In the genomic region with DNA sequence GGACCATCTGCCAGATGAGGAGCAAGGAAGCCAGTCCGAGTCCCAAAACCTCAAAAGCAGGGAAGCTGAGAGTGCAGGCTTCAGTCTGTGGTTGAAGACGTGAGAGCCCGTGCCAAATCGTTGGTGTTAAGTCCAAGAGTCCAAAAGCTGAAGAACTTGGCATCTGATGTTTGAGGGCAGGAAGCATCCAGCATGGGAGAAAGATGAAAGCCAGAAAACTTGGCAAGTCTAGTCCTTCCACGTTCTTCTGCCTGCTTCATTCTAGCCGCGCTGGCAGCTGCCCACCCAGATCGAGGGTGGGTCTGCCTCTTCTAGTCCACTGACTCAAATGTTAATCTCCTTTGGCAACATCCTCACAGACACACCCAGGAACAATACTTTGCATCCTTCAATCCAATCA, we compare ENCODE assay signal across 7 cellular contexts.
DNase-seq lines count a peak whose midpoint lies in the region; ATAC-seq, FAIRE-seq and TF ChIP-seq lines count a peak whose summit lies in the region.
"Not testable (repeated sequence)": the region's sequence is repeated elsewhere in the genome, so short reads cannot be mapped to it uniquely, and the experiment has no call there.

No MANE protein-coding gene starts in this region.

- H3K9me3 ChIP-seq in astrocyte (ENCODE audit: insufficient read depth, low read depth, low read length); mammary epithelial cell (replicated peaks; ENCODE audit: insufficient read depth, low read length); fibroblast of lung (ENCODE audit: control insufficient read depth, insufficient read depth, low read depth, low read length): not testable (repeated sequence)

- not testable (repeated sequence) for H3K36me3 ChIP-seq in astrocyte (ENCODE audit: insufficient read depth, low read length); mammary epithelial cell (ENCODE audit: insufficient read depth, low read length); fibroblast of lung (ENCODE audit: control insufficient read depth, insufficient read depth, low read length)

- WGBS in mammary epithelial cell (ENCODE audit: low coverage, missing lambda C conversion rate), result 8% methylated on average over 8 of the region's 8 CpGs

- H3K9ac ChIP-seq in astrocyte (ENCODE audit: low read length); mammary epithelial cell (ENCODE audit: insufficient read depth, low read length); fibroblast of lung (ENCODE audit: insufficient read depth, low read length): not testable (repeated sequence)

- not testable (repeated sequence) for H3K4me2 ChIP-seq in astrocyte (ENCODE audit: low read length); mammary epithelial cell (ENCODE audit: insufficient read depth, low read depth, low read length); fibroblast of lung (ENCODE audit: extremely low read depth, insufficient read depth, low read length)

- peak; percentile 48 for ATAC-seq in omental fat pad (ENCODE audit: low FRiP score)

- intact Hi-C loops in mammary epithelial cell (cut with micrococcal nuclease), result not testable (repeated sequence)

- in situ Hi-C loops in mammary epithelial cell (cut with MboI; ENCODE audit: low sequenced_read_pairs in 2 of 2), result not testable (repeated sequence)

- not testable (repeated sequence) for H3K4me1 ChIP-seq in astrocyte (ENCODE audit: insufficient read depth, low read length); mammary epithelial cell (ENCODE audit: insufficient read depth, low read length); fibroblast of lung (ENCODE audit: control insufficient read depth, extremely low read depth, insufficient read depth, low read length)

- FAIRE-seq in astrocyte (lab: Jason Lieb, UNC), result not testable (repeated sequence)

- not testable (repeated sequence) for H3K4me3 ChIP-seq in astrocyte (ENCODE audit: insufficient read depth, low read depth, low read length); mammary epithelial cell (replicated peaks in 1 of 3; ENCODE audit: insufficient read depth in 1 of 3, low read depth in 2 of 3, low read length in 3 of 3); fibroblast of lung (replicated peaks in 1 of 4; ENCODE audit: control extremely low read depth in 1 of 4, insufficient read depth in 1 of 4, low read depth in 3 of 4, low read length in 4 of 4); fibroblast of the aortic adventitia (ENCODE audit: low read depth, low read length)

- CTCF ChIA-PET in mammary epithelial cell (lab: Charles Lee; ENCODE audit: low non-redundant PET), result not testable (repeated sequence)

- TF ChIP-seq CTCF in astrocyte (IDR thresholded peaks at IDR 0.05; ENCODE audit: insufficient read depth, low read depth, low read length); mammary epithelial cell (conservative IDR thresholded peaks at IDR 0.05 in 1 of 2, IDR thresholded peaks at IDR 0.05 in 1 of 2; ENCODE audit: extremely low read depth in 1 of 2, insufficient read depth in 1 of 2, low read depth in 1 of 2, low read length in 2 of 2); fibroblast of lung (conservative IDR thresholded peaks at IDR 0.05 in 1 of 2, IDR thresholded peaks at IDR 0.05 in 1 of 2; ENCODE audit: low read depth in 1 of 2, low read length in 2 of 2); fibroblast of the aortic adventitia (IDR thresholded peaks at IDR 0.05; ENCODE audit: insufficient read depth, low read length); omental fat pad (IDR thresholded peaks at IDR 0.05): not testable (repeated sequence)

- not testable (repeated sequence) for H3K27ac ChIP-seq in astrocyte (ENCODE audit: low read depth, low read length); mammary epithelial cell (ENCODE audit: insufficient read depth, low read depth, low read length); fibroblast of lung (ENCODE audit: insufficient read depth, low read length)

- DNase-seq in GM04503 (ENCODE audit: low read depth) (peak; percentile 8), NCI-H446 (lab: John Stamatoyannopoulos, UW) (peak; percentile 2 to 66), astrocyte (ENCODE audit: low read depth) (peak; percentile 65), fibroblast of lung (ENCODE audit: low read depth in 2 of 2) (peak; percentile 8 to 71), fibroblast of the aortic adventitia (ENCODE audit: low read depth) (peak; percentile 79)
- DNase-seq in mammary epithelial cell; omental fat pad (ENCODE audit: low spot score): not testable (repeated sequence)

- H4K20me1 ChIP-seq in astrocyte (ENCODE audit: insufficient read depth, low read length); mammary epithelial cell (ENCODE audit: insufficient read depth, low read length); fibroblast of lung (ENCODE audit: control insufficient read depth, extremely low read depth, insufficient read depth, low read length): not testable (repeated sequence)

- not testable (repeated sequence) for H2AFZ ChIP-seq in astrocyte (ENCODE audit: low read depth, low read length); fibroblast of lung (ENCODE audit: low read length)
- H2AFZ ChIP-seq in mammary epithelial cell (ENCODE audit: low read depth, low read length), result peak overlapping the region; percentile 55

- H3K79me2 ChIP-seq in astrocyte (ENCODE audit: insufficient read depth, low read length); mammary epithelial cell (ENCODE audit: insufficient read depth, low read length); fibroblast of lung (ENCODE audit: control insufficient read depth, insufficient read depth, low read length): not testable (repeated sequence)

- not testable (repeated sequence) for H3K27ac Mint-ChIP-seq in astrocyte (ENCODE audit: unreplicated experiment)

- H3K27me3 Mint-ChIP-seq in astrocyte (ENCODE audit: low read depth, unreplicated experiment), result not testable (repeated sequence)

- BruUV-seq in mammary epithelial cell (replicated peaks; lab: Mats Ljungman, UMichigan), result not testable (repeated sequence)

- not testable (repeated sequence) for H3K36me3 Mint-ChIP-seq in astrocyte (ENCODE audit: low read depth, unreplicated experiment)

- not testable (repeated sequence) for H3K4me3 Mint-ChIP-seq in astrocyte (ENCODE audit: unreplicated experiment)

- H3K27me3 ChIP-seq in astrocyte (ENCODE audit: insufficient read depth, low read length); mammary epithelial cell (ENCODE audit: insufficient read depth, low read length); fibroblast of lung (ENCODE audit: control insufficient read depth, insufficient read depth, low read length): not testable (repeated sequence)

- dilution Hi-C loops in mammary epithelial cell (cut with HindIII; ENCODE audit: low sequenced_read_pairs), result not testable (repeated sequence)

- H3K4me1 Mint-ChIP-seq in astrocyte (ENCODE audit: low read depth, unreplicated experiment), result not testable (repeated sequence)

- not testable (repeated sequence) for H3K9me3 Mint-ChIP-seq in astrocyte (ENCODE audit: unreplicated experiment)
